9 cellular contexts compared by ENCODE assay signal in genomic region chr2:111113838-111114237, GRCh38.
"Had no signal": no experiment of that assay in that cellular context is flagged by ENCODE, and none has a peak within 500 bp of the region (broad histone marks: within the 10 kb centered on the region; RNA-seq: fewer than 3 reads in every experiment).

No MANE protein-coding gene starts in this region.

- H3K27ac ChIP-seq: GM23248, KMS-11 had no signal

- H3K4me3 ChIP-seq: GM23248, HAP-1 had no signal

- H2AFZ ChIP-seq: GM23248 had no signal

- H3K4me3 Mint-ChIP-seq: HFFc6 had no signal

- H3K4me1 ChIP-seq: HAP-1 had no signal

- ATAC-seq: HCT116 had no signal

- FAIRE-seq: HTR-8/SVneo had no signal

- H3K36me3 ChIP-seq: HAP-1 had no signal

- DNase-seq: GM23248, GOT3, H7, HFFc6, KBM-7 had no signal

- H3K27ac Mint-ChIP-seq: HFFc6 had no signal

- H3K9me3 ChIP-seq: HAP-1 had no signal

- H3K4me2 ChIP-seq: KMS-11 had no signal

- H3K9ac ChIP-seq: GM23248, KMS-11 had no signal
